In genomic region chr5:154131817-154132216, GRCh38 we compare ENCODE assay signal across 25 cellular contexts.
"Had no signal": no experiment of that assay in that cellular context is flagged by ENCODE, and none has a peak within 500 bp of the region (broad histone marks: within the 10 kb centered on the region; RNA-seq: fewer than 3 reads in every experiment).

No MANE protein-coding gene starts in this region.

- H3K9me3 ChIP-seq: left lung, ovary, stomach, testis, thyroid gland, transverse colon, upper lobe of left lung, vagina had no signal

- FAIRE-seq: keratinocyte had no signal

- H3K27ac ChIP-seq: left lung, ovary, skin epidermis, stomach, testis, thyroid gland, transverse colon, upper lobe of left lung, vagina had no signal

- H3K4me1 ChIP-seq: left lung, stomach, testis, thyroid gland, transverse colon, upper lobe of left lung, vagina had no signal

- ATAC-seq: left cardiac atrium; left lung; natural killer cell; right cardiac atrium; sciatic nerve; stimulated activated naive B cell treated with anti-CD40 and anti-IgM and Interleukin-4, amounts not matched to agents 10 μg/mL and 1 μg/mL and 100 μg/mL, for 72 hours; stimulated activated naive CD8-positive, alpha-beta T cell treated with anti-CD3 and anti-CD28 coated beads, Interleukin-15, Interleukin-2, amounts not matched to agents 100 U/mL and 50 U/mL, for 24 hours had no signal

- H3K4me3 ChIP-seq: left lung, lung, ovary, skin epidermis, stomach, testis, thyroid gland, transverse colon, upper lobe of left lung, vagina had no signal

- H3K27me3 ChIP-seq: left lung, ovary, stomach, testis, thyroid gland, transverse colon, upper lobe of left lung, vagina had no signal

- H3K36me3 ChIP-seq: left lung, ovary, stomach, thyroid gland, transverse colon, upper lobe of left lung, vagina had no signal

- DNase-seq: hippocampal formation; kidney glomerular epithelial cell; left cardiac atrium; left lung; mesendoderm; naive B cell; natural killer cell; ovary; right cardiac atrium; stimulated activated CD4-positive, alpha-beta T cell treated with anti-CD3 and anti-CD28 coated beads, Interleukin-12 subunit alpha, Interleukin-12 subunit beta, amount 100 ng/mL, for 4 hours; stimulated activated CD4-positive, alpha-beta T cell treated with anti-CD3 and anti-CD28 coated beads, Interleukin-15, amount 100 ng/mL, for 24 hours; stimulated activated CD4-positive, alpha-beta T cell treated with anti-CD3 and anti-CD28 coated beads, Interleukin-2, amount 100 ng/mL, for 24 hours; stimulated activated CD4-positive, alpha-beta T cell treated with anti-CD3 and anti-CD28 coated beads, Interleukin-4, amount 100 ng/mL, for 1 hour; stimulated activated naive B cell treated with anti-CD40 and anti-IgM and Interleukin-4, amounts not matched to agents 10 μg/mL and 1 μg/mL and 100 μg/mL, for 72 hours; stimulated activated naive CD8-positive, alpha-beta T cell treated with anti-CD3 and anti-CD28 coated beads, Interleukin-15, Interleukin-2, amounts not matched to agents 100 U/mL and 50 U/mL, for 24 hours; stomach; testis; thyroid gland; transverse colon; upper lobe of left lung had no signal
